ENCODE assay signal across 19 cellular contexts in the genomic region with DNA sequence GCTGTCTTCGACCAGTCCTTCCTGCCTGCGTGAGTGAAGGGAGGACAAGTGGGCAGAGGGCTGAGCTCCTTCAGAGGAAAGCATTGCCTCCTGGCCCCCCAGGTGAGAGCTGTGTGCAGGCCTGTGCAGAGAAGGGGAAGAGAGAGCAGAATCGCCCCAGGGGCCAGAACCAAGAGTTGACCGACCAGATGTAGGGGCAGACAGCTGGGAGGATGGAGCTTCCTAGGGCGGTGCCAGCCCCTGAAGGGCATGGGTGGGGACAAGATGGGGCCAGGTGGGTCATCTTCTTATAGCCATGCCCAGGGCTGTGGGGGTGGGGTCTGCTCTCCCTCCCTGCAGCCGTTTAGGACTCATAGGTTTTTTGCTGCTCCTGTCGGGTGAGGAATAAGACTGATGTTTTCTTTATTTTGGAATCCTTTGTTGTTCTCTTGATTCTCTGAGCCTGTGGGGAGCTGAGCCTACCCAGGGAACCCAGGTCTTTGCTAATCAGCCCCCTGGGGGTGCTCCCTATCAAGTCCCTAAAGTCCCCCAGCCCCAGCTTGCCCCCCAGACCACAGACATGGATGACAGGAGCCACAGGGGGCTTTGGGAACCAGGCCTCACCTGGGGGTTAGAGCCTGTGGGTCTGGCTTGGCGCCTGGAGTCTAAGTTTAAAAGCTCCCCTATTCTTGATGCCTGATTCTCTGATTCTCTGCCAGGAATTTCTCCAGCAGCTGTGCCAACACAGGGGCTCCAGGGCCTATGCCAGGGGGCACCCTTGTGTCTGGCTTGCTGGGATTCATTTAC. TPM values are rescaled to one million over a fixed set of nuclear protein-coding genes. Genes with fewer than 3 reads are reported as not detected.
A peak's percentile ranks its signal among the peaks of the same experiment; 100 is the strongest.
DNase-seq lines count a peak whose midpoint lies in the region.
"Had no signal": no experiment of that assay in that cellular context is flagged by ENCODE, and none has a peak within 500 bp of the region (broad histone marks: within the 10 kb centered on the region; RNA-seq: fewer than 3 reads in every experiment).

No MANE protein-coding gene starts in this region.

- H3K4me1 ChIP-seq in trophoblast cell (ENCODE audit: control insufficient read depth in 1 of 2, insufficient read depth in 2 of 2, low read length in 2 of 2), result peaks cover 7 to 9% of the 10 kb centered on the region in 2 experiments
- H3K4me1 ChIP-seq: HAP-1, prostate gland had no signal

- H3K18ac ChIP-seq in trophoblast cell (ENCODE audit: low read length), result no peak overlapping the region

- H3K4me3 ChIP-seq in H7 (ENCODE audit: insufficient read depth, low read depth, low read length) (no peak overlapping the region), trophoblast cell (ENCODE audit: low read depth, low read length) (no peak overlapping the region)
- H3K4me3 ChIP-seq: coronary artery, HAP-1, mucosa of descending colon, prostate gland, tibial nerve had no signal

- H3K79me2 ChIP-seq in trophoblast cell (ENCODE audit: control insufficient read depth, insufficient read depth, low read length, poor library complexity), result no peaks in the 10 kb centered on the region

- peaks cover 2% of the 10 kb centered on the region for H3K79me1 ChIP-seq in trophoblast cell (ENCODE audit: low read length)

- H2AFZ ChIP-seq in trophoblast cell (ENCODE audit: insufficient read depth, low read length, poor library complexity), result no peak overlapping the region

- H3K27ac ChIP-seq in angular gyrus (ENCODE audit: low read depth, low read length) (peak overlapping the region; percentile 70), trophoblast cell (ENCODE audit: low read depth, low read length) (no peak overlapping the region)
- H3K27ac ChIP-seq: coronary artery, prostate gland, tibial nerve had no signal

- no peak overlapping the region for H4K8ac ChIP-seq in trophoblast cell (ENCODE audit: low read depth, low read length)

- H2BK12ac ChIP-seq in trophoblast cell (ENCODE audit: low read length), result no peak overlapping the region

- H2BK120ac ChIP-seq in trophoblast cell (ENCODE audit: insufficient read depth, low read length, poor library complexity), result no peak overlapping the region

- no peak overlapping the region for H3K4ac ChIP-seq in trophoblast cell (ENCODE audit: low read depth, low read length)

- no peak overlapping the region for H3K9ac ChIP-seq in trophoblast cell (ENCODE audit: low read length)

- no peak overlapping the region for H4K12ac ChIP-seq in trophoblast cell (ENCODE audit: low read depth, low read length)

- no peak overlapping the region for H2BK5ac ChIP-seq in trophoblast cell (ENCODE audit: low read depth, low read length, poor library complexity)

- WGBS in trophoblast cell (ENCODE audit: extremely low coverage, insufficient coverage, insufficient read length), result no CpG with 5 or more reads among the region's 8 CpGs

- no peak overlapping the region for H3K14ac ChIP-seq in trophoblast cell (ENCODE audit: low read length)

- H3K27me3 ChIP-seq in H7 (ENCODE audit: control insufficient read depth, insufficient read depth, low read length) (no peaks in the 10 kb centered on the region), trophoblast cell (ENCODE audit: insufficient read depth, low read length) (no peaks in the 10 kb centered on the region)

- peak overlapping the region; percentile 51 for H4K91ac ChIP-seq in trophoblast cell (ENCODE audit: low read depth, low read length)

- H3K9me3 ChIP-seq in trophoblast cell (ENCODE audit: insufficient read depth, low read depth, low read length), result no peaks in the 10 kb centered on the region
- H3K9me3 ChIP-seq: HAP-1, mucosa of descending colon, prostate gland, tibial nerve had no signal

- H3K23ac ChIP-seq in trophoblast cell (ENCODE audit: low read length), result no peak overlapping the region

- DNase-seq in H7 (peak; percentile 44), NCI-H2081 treated with DMSO at 0.1 percent for 48 hours (lab: John Stamatoyannopoulos, UW) (peak; percentile 89), trophoblast cell (no peak), OCI-M1 (lab: John Stamatoyannopoulos, UW) (no peak), NCI-H82 (lab: John Stamatoyannopoulos, UW) (no peak), OCI-M2 (lab: John Stamatoyannopoulos, UW; ENCODE audit: unreplicated experiment) (no peak)
- DNase-seq: activated CD4-positive, alpha-beta T cell treated with anti-CD3 and anti-CD28 coated beads for 4 hours; CD8-positive, alpha-beta memory T cell; head of caudate nucleus; NCI-H1436 treated with DMSO at 0.1 percent for 48 hours; SIG-M5; stimulated activated naive CD4-positive, alpha-beta T cell; T-cell had no signal

- H3K36me3 ChIP-seq in H7 (replicated peaks; ENCODE audit: control insufficient read depth, insufficient read depth, low read length), result no peaks in the 10 kb centered on the region
- H3K36me3 ChIP-seq in trophoblast cell (ENCODE audit: control insufficient read depth in 1 of 2, insufficient read depth in 2 of 2, low read length in 2 of 2), result no peaks in the 10 kb centered on the region
- H3K36me3 ChIP-seq: HAP-1, prostate gland, tibial nerve had no signal

- H3K4me2 ChIP-seq in trophoblast cell (ENCODE audit: low read length), result no peak overlapping the region

- H2AK5ac ChIP-seq in trophoblast cell (ENCODE audit: low read length), result no peak overlapping the region

RNA-seq across cellular contexts. Expression of gene EFHD1, which starts 9.4 kb away (rescaled TPM):
- total RNA-seq in H7 (2014; rRNA removed; shearing (Covaris generic)), result 3.8 and 4.3 TPM in 2 replicates
- polyA plus RNA-seq in trophoblast cell (2013), result 69.8 and 75.6 TPM in 2 replicates

Comparison
In these comparisons a context has a peak if more than half of its experiments do, and no peak if none do; other contexts are left out.
1. DNase-seq: peak in H7 (single experiment) and NCI-H2081 treated with DMSO at 0.1 percent for 48 hours (single experiment); none in trophoblast cell (0 of 2), OCI-M1 (single experiment), NCI-H82 (single experiment) and OCI-M2 (single experiment).